8 cellular contexts compared by ENCODE assay signal in the genomic region with DNA sequence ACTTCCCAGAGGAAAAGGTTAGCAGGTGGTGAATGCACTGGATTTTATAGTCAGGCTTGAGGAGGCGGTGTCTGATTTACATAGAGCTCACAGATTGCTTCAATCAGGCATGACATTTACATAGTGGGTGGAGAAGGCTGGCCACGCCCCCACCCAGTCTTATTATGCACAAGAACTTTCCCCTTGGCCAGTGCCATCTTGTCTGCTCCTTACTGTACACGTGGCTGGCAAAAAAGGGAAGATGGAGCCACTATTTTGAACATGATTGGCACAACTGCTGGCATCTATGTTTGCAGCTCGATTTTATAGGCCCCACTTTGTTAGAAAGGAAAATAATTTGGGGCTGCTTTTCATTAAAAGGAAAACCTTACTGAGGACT. TPM values are rescaled to one million over a fixed set of nuclear protein-coding genes. Genes with fewer than 3 reads are reported as not detected.
DNase-seq lines count a peak whose midpoint lies in the region; ATAC-seq and TF ChIP-seq lines count a peak whose summit lies in the region.

No MANE protein-coding gene starts in this region.

- no peaks in the 10 kb centered on the region for H3K27me3 ChIP-seq in HCT116 (ENCODE audit: insufficient read depth, low read length)

- peak; percentile 63 for ATAC-seq in HCT116
- ATAC-seq in sciatic nerve: no peak

- H3K4me2 ChIP-seq in HCT116 (ENCODE audit: low read length): peak overlapping the region; percentile 86

- no peaks in the 10 kb centered on the region for H3K9me3 ChIP-seq in HCT116 (ENCODE audit: control insufficient read depth in 1 of 2, insufficient read depth in 1 of 2, low read depth in 1 of 2, low read length in 2 of 2)

- TF ChIP-seq CTCF in HCT116 (IDR thresholded peaks at IDR 0.05 in 2 of 3, conservative IDR thresholded peaks at IDR 0.05 in 1 of 3; ENCODE audit: borderline replicate concordance in 1 of 3, insufficient read depth in 1 of 3, low read depth in 2 of 3, low read length in 2 of 3) (no peak), epithelial cell of esophagus (IDR thresholded peaks at IDR 0.05; ENCODE audit: insufficient read depth, low read depth, low read length, missing control alignments) (no peak)

- POLR2A ChIA-PET in HCT116 (lab: Charles Lee): interaction anchor here (0.8 to 3.0 kb wide), 2 partner anchors 9 to 11 kb away, joined by 3 to 19 read pairs; a partner anchor contains a TSS

- H3K9ac ChIP-seq in HCT116 (ENCODE audit: low read length): no peak overlapping the region

- peak overlapping the region; percentile 2 for H2AFZ ChIP-seq in HCT116 (ENCODE audit: low read depth, low read length, poor library complexity, severe bottlenecking)

- no peaks in the 10 kb centered on the region for H3K9me2 ChIP-seq in HCT116 (ENCODE audit: insufficient read depth)

- intact Hi-C loops in HCT116 (cut with micrococcal nuclease) (no loop called here), sciatic nerve (cut with DNase I) (no loop called here)

- no peak for TF ChIP-seq RAD21 in HCT116 (IDR thresholded peaks at IDR 0.05; ENCODE audit: low read depth)

- peak; percentile 26 for DNase-seq in COR-L47 (lab: John Stamatoyannopoulos, UW)
- no peak for DNase-seq in HCT116 (ENCODE audit: low read depth, low spot score)
- peak; percentile 30 for DNase-seq in NCI-H526 treated with DMSO at 0.1 percent for 48 hours (lab: John Stamatoyannopoulos, UW)
- peak; percentile 65 for DNase-seq in epithelial cell of esophagus (ENCODE audit: low read depth)
- DNase-seq in sciatic nerve (ENCODE audit: low spot score): no peak
- DNase-seq in Ammon's horn (ENCODE audit: low spot score): no peak
- no peak for DNase-seq in stimulated activated naive CD4-positive, alpha-beta T cell (lab: John Stamatoyannopoulos, UW)
- DNase-seq in medulla oblongata (ENCODE audit: extremely low spot score): no peak

- BruUV-seq in HCT116 (replicated peaks; lab: Mats Ljungman, UMichigan): no TSS peak

- H3K27ac ChIP-seq in HCT116 (ENCODE audit: low read depth, low read length): peak overlapping the region; percentile 54; the same call in 1 of the 2 replicates

- no peaks in the 10 kb centered on the region for H4K20me1 ChIP-seq in HCT116 (ENCODE audit: insufficient read depth)

- RAD21 ChIA-PET in HCT116 (lab: Charles Lee; ENCODE audit: low non-redundant PET in 1 of 2, low total read pairs in 2 of 2, uncharacterized antibody in 2 of 2, unreplicated experiment in 2 of 2): no interaction called here

- CTCF ChIA-PET in HCT116 (lab: Charles Lee): interaction anchor here (0.9 to 1.1 kb wide), 2 partner anchors 11 to 25 kb away, joined by 3 to 5 read pairs; a partner anchor contains a TSS

- H3K4me3 ChIP-seq in HCT116 (replicated peaks in 1 of 2; ENCODE audit: low read depth in 1 of 2, low read length in 2 of 2) (no peak overlapping the region; a peak in 1 of 4 replicates), epithelial cell of esophagus (ENCODE audit: low read length) (no peak overlapping the region)

- TF ChIP-seq POLR2A in HCT116 (IDR thresholded peaks at IDR 0.05; ENCODE audit: borderline replicate concordance, extremely low read depth, insufficient read depth, insufficient read length): no peak

- H3K4me1 ChIP-seq in HCT116 (ENCODE audit: control insufficient read depth in 1 of 2, insufficient read depth in 2 of 2, low read length in 2 of 2): peaks cover 10 to 41% of the 10 kb centered on the region in 2 experiments

- H3K79me2 ChIP-seq in HCT116 (ENCODE audit: insufficient read depth, low read length): no peaks in the 10 kb centered on the region

- H3K36me3 ChIP-seq in HCT116 (ENCODE audit: control insufficient read depth in 1 of 2, insufficient read depth in 2 of 2, low read length in 2 of 2): no peaks in the 10 kb centered on the region

TF ChIP-seq in HCT116, 20 proteins besides CTCF, POLR2A, EP300 and RAD21:
- TF ChIP-seq, protein P1, sequence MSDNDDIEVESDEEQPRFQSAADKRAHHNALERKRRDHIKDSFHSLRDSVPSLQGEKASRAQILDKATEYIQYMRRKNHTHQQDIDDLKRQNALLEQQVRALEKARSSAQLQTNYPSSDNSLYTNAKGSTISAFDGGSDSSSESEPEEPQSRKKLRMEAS (IDR thresholded peaks at IDR 0.05): no peak
- TF ChIP-seq EZH2 (IDR thresholded peaks at IDR 0.05): no peak
- no peak; the same call in 1 of the 2 replicates for TF ChIP-seq SP1 (IDR thresholded peaks at IDR 0.05; ENCODE audit: low read depth)
- no peak for TF ChIP-seq TCF7L2 (IDR thresholded peaks at IDR 0.05; ENCODE audit: borderline replicate concordance, extremely low read depth, insufficient read depth, insufficient read length)
- no peak for TF ChIP-seq SRF (IDR thresholded peaks at IDR 0.05; ENCODE audit: low read depth)
- TF ChIP-seq ZFX (IDR thresholded peaks at IDR 0.05): no peak
- no peak for TF ChIP-seq ELF1 (IDR thresholded peaks at IDR 0.05; ENCODE audit: borderline replicate concordance, low read depth)
- TF ChIP-seq, protein P2, sequence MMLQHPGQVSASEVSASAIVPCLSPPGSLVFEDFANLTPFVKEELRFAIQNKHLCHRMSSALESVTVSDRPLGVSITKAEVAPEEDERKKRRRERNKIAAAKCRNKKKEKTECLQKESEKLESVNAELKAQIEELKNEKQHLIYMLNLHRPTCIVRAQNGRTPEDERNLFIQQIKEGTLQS (IDR thresholded peaks at IDR 0.05): no peak
- TF ChIP-seq EGR1 (IDR thresholded peaks at IDR 0.05; ENCODE audit: low read depth): no peak
- TF ChIP-seq EZH2phosphoT487 (IDR thresholded peaks at IDR 0.05; ENCODE audit: borderline replicate concordance): no peak
- TF ChIP-seq CBX3 (IDR thresholded peaks at IDR 0.05; ENCODE audit: low read depth): no peak
- TF ChIP-seq, protein P3, sequence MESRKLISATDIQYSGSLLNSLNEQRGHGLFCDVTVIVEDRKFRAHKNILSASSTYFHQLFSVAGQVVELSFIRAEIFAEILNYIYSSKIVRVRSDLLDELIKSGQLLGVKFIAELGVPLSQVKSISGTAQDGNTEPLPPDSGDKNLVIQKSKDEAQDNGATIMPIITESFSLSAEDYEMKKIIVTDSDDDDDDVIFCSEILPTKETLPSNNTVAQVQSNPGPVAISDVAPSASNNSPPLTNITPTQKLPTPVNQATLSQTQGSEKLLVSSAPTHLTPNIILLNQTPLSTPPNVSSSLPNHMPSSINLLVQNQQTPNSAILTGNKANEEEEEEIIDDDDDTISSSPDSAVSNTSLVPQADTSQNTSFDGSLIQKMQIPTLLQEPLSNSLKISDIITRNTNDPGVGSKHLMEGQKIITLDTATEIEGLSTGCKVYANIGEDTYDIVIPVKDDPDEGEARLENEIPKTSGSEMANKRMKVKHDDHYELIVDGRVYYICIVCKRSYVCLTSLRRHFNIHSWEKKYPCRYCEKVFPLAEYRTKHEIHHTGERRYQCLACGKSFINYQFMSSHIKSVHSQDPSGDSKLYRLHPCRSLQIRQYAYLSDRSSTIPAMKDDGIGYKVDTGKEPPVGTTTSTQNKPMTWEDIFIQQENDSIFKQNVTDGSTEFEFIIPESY (IDR thresholded peaks at IDR 0.05; ENCODE audit: extremely low read depth, insufficient replicate concordance, low read length): no peak
- no peak for TF ChIP-seq YY1 (IDR thresholded peaks at IDR 0.05; ENCODE audit: extremely low read depth, insufficient replicate concordance, low read depth, low read length)
- TF ChIP-seq CEBPB (IDR thresholded peaks at IDR 0.05; ENCODE audit: low read depth): no peak
- TF ChIP-seq FOSL1 (IDR thresholded peaks at IDR 0.05; ENCODE audit: low read depth): no peak
- TF ChIP-seq JUND (IDR thresholded peaks at IDR 0.05): no peak

RNA-seq across cellular contexts. Expression of a gene that starts 10.9 kb away (rescaled TPM):
- total RNA-seq in HCT116 (2021; ENCODE audit: unreplicated experiment): 44.9 TPM
- 95.0 and 101 TPM in 2 replicates for polyA plus RNA-seq in HCT116 (2012)
- total RNA-seq in sciatic nerve: 118 TPM

RNA-seq across cellular contexts. Expression of a gene that starts 34.8 kb away (rescaled TPM):
- total RNA-seq in HCT116 (2021; ENCODE audit: unreplicated experiment): 24.4 TPM
- polyA plus RNA-seq in HCT116 (2012): 14.3 and 15.9 TPM in 2 replicates
- 32.5 TPM for total RNA-seq in sciatic nerve

Comparison
In these comparisons a context has a peak if more than half of its experiments do, and no peak if none do; other contexts are left out.
1. DNase-seq: peak in COR-L47 (single experiment), NCI-H526 treated with DMSO at 0.1 percent for 48 hours (single experiment) and epithelial cell of esophagus (single experiment); none in HCT116 (single experiment), sciatic nerve (single experiment), Ammon's horn (single experiment), stimulated activated naive CD4-positive, alpha-beta T cell (0 of 6) and medulla oblongata (single experiment).